ENCODE assay signal across 9 cellular contexts in the genomic region with DNA sequence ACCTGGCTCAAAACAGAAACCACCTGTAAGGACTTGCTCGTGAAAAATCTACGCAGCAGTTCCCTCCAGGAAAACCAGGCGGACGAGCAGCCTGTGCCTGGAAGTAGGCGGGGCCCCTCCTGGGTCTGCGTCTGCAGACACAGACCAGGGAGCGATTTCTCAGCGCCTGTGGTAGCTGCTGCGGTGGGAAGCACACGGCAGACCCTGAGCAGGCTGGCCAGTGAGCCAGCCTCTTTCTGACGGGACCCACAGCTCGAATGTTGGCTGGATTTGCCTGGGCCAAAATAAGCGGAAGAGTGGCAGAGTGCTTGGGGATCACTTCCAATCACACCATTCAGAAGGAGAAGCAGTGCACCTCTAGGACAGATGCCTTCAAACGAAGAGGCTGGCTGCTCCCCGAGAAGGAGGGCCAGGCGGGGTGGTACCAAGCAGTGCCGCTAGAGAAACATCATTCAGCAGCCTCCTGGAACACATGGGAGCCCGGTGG.
A peak's percentile ranks its signal among the peaks of the same experiment; 100 is the strongest.
DNase-seq lines count a peak whose midpoint lies in the region; ATAC-seq, FAIRE-seq and TF ChIP-seq lines count a peak whose summit lies in the region.
"Had no signal": no experiment of that assay in that cellular context is flagged by ENCODE, and none has a peak within 500 bp of the region (broad histone marks: within the 10 kb centered on the region; RNA-seq: fewer than 3 reads in every experiment).

No MANE protein-coding gene starts in this region.

- H3K36me3 ChIP-seq in keratinocyte (ENCODE audit: control insufficient read depth in 2 of 2, extremely low read depth in 1 of 2, insufficient read depth in 2 of 2, low read length in 2 of 2) = peaks cover 4 to 5% of the 10 kb centered on the region in 2 experiments

- no peaks in the 10 kb centered on the region for H3K9me3 ChIP-seq in keratinocyte (ENCODE audit: control insufficient read depth, low read depth, low read length)

- peaks cover 48% of the 10 kb centered on the region for H3K4me1 ChIP-seq in keratinocyte (ENCODE audit: control insufficient read depth, extremely low read depth, insufficient read depth, low read length)

- TF ChIP-seq CTCF in LNCaP clone FGC (IDR thresholded peaks at IDR 0.05; ENCODE audit: control insufficient read depth, extremely low read depth, insufficient read depth) = no peak
- peak; percentile 26 for TF ChIP-seq CTCF in choroid plexus epithelial cell (conservative IDR thresholded peaks at IDR 0.05; ENCODE audit: low read depth, low read length)
- TF ChIP-seq CTCF in keratinocyte (optimal IDR thresholded peaks at IDR 0.05 in 1 of 3, IDR thresholded peaks at IDR 0.05 in 1 of 3, conservative IDR thresholded peaks at IDR 0.05 in 1 of 3; ENCODE audit: extremely low read depth in 1 of 3, insufficient read depth in 2 of 3, low read length in 3 of 3) = peak in 1 of 3 experiments; percentile 21

- no peak for ATAC-seq in GM18519 (IDR thresholded peaks at IDR 0.05; ENCODE audit: low FRiP score, unreplicated experiment)

- in situ Hi-C loops in ACHN (cut with HindIII; ENCODE audit: low pct_ligation_motif_present, low pct_unique_long_range_greater_than_20kb, low sequenced_read_pairs) = no loop called here

- peak overlapping the region; percentile 84 for H3K4me2 ChIP-seq in keratinocyte (ENCODE audit: control insufficient read depth, extremely low read depth, insufficient read depth, low read depth, low read length)

- peak; percentile 81 for FAIRE-seq in keratinocyte (lab: Jason Lieb, UNC)

- H3K9ac ChIP-seq in keratinocyte (ENCODE audit: control insufficient read depth, extremely low read depth, insufficient read depth, low read length) = peak overlapping the region; percentile 41

- H3K9me1 ChIP-seq in keratinocyte (ENCODE audit: control insufficient read depth, extremely low read depth, insufficient read depth, low read length) = no peaks in the 10 kb centered on the region

- H3K27me3 ChIP-seq in keratinocyte (ENCODE audit: control insufficient read depth, extremely low read depth, insufficient read depth, low read length) = no peaks in the 10 kb centered on the region

- no peaks in the 10 kb centered on the region for H3K79me2 ChIP-seq in keratinocyte (ENCODE audit: control insufficient read depth, insufficient read depth, low read length)

- H2AFZ ChIP-seq in keratinocyte (ENCODE audit: control insufficient read depth, low read length) = peak overlapping the region; percentile 53

- no peaks in the 10 kb centered on the region for H4K20me1 ChIP-seq in keratinocyte (ENCODE audit: control insufficient read depth, extremely low read depth, insufficient read depth, low read length)

- DNase-seq in LNCaP clone FGC (ENCODE audit: low read depth) (peak; percentile 50), choroid plexus epithelial cell (ENCODE audit: low read depth) (peak; percentile 56), keratinocyte (ENCODE audit: low read depth, low spot score) (peak; percentile 26), ACHN (no peak), activated gamma-delta T cell (lab: John Stamatoyannopoulos, UW) (no peak)
- no peak for DNase-seq in activated CD4-positive, alpha-beta T cell treated with anti-CD3 and anti-CD28 coated beads for 4 hours
- DNase-seq: RPMI8226 had no signal

- H3K27ac ChIP-seq in keratinocyte (ENCODE audit: control insufficient read depth, insufficient read depth, low read length) (peak overlapping the region; percentile 64), skin epidermis (peak overlapping the region in 20 of 21 experiments; percentile 16 to 83 (median 62))

- dilution Hi-C loops in keratinocyte (cut with MboI; ENCODE audit: extremely low pct_ligation_motif_present, low sequenced_read_pairs) = no loop called here

- H3K4me3 ChIP-seq in LNCaP clone FGC (ENCODE audit: low read depth, low read length) = peak overlapping the region; percentile 40
- no peak overlapping the region for H3K4me3 ChIP-seq in choroid plexus epithelial cell (ENCODE audit: low read depth, low read length)
- H3K4me3 ChIP-seq in keratinocyte (ENCODE audit: control insufficient read depth in 2 of 3, extremely low read depth in 1 of 3, insufficient read depth in 2 of 3, low read depth in 1 of 3, low read length in 3 of 3) = peak overlapping the region in 2 of 3 experiments; percentile 39 to 51
- peak overlapping the region in 1 of 7 experiments; percentile 23 for H3K4me3 ChIP-seq in skin epidermis

Comparison
In these comparisons a context has a peak if more than half of its experiments do, and no peak if none do; other contexts are left out.
1. DNase-seq: peak in LNCaP clone FGC (single experiment), choroid plexus epithelial cell (single experiment) and keratinocyte (single experiment); none in ACHN (single experiment), activated CD4-positive, alpha-beta T cell treated with anti-CD3 and anti-CD28 coated beads for 4 hours (0 of 2) and activated gamma-delta T cell (single experiment).